In genomic region chr12:117134059-117134458, GRCh38 we compare ENCODE assay signal across 7 cellular contexts. TPM values are rescaled to one million over a fixed set of nuclear protein-coding genes. Genes with fewer than 3 reads are reported as not detected.
DNase-seq lines count a peak whose midpoint lies in the region; ATAC-seq and TF ChIP-seq lines count a peak whose summit lies in the region.

No MANE protein-coding gene starts in this region.

- no peaks in the 10 kb centered on the region for H3K9me3 ChIP-seq in MG63
- no peaks in the 10 kb centered on the region for H3K9me3 ChIP-seq in adrenal gland (replicated peaks in 1 of 3)
- H3K9me3 ChIP-seq in esophagus squamous epithelium, result no peaks in the 10 kb centered on the region

- H3K27me3 Mint-ChIP-seq in stimulated activated naive B cell treated with anti-CD40 and anti-IgM and Interleukin-4, amounts not matched to agents 10 μg/mL and 1 μg/mL and 100 μg/mL, for 72 hours, result no peaks in the 10 kb centered on the region

- peak; percentile 65 for DNase-seq in MG63
- peak; percentile 77 for DNase-seq in activated CD8-positive, alpha-beta memory T cell treated with anti-CD3 and anti-CD28 coated beads for 24 hours
- DNase-seq in stimulated activated naive B cell treated with anti-CD40 and anti-IgM and Interleukin-4, amounts not matched to agents 10 μg/mL and 1 μg/mL and 100 μg/mL, for 72 hours, result peak; percentile 53
- no peak for DNase-seq in adrenal gland
- no peak for DNase-seq in left ventricle myocardium superior
- no peak for DNase-seq in esophagus squamous epithelium (lab: John Stamatoyannopoulos, UW)

- ATAC-seq in esophagus mucosa (peak; percentile 8), left ventricle myocardium superior (no peak)
- ATAC-seq in stimulated activated naive B cell treated with anti-CD40 and anti-IgM and Interleukin-4, amounts not matched to agents 10 μg/mL and 1 μg/mL and 100 μg/mL, for 72 hours (replicated peaks), result peak; percentile 93

- H3K4me3 Mint-ChIP-seq in stimulated activated naive B cell treated with anti-CD40 and anti-IgM and Interleukin-4, amounts not matched to agents 10 μg/mL and 1 μg/mL and 100 μg/mL, for 72 hours, result peak overlapping the region; percentile 26 to 67

- H3K27ac Mint-ChIP-seq in stimulated activated naive B cell treated with anti-CD40 and anti-IgM and Interleukin-4, amounts not matched to agents 10 μg/mL and 1 μg/mL and 100 μg/mL, for 72 hours, result peak overlapping the region; percentile 93

- peaks cover 0 to 4% of the 10 kb centered on the region in 2 donors for H3K36me3 Mint-ChIP-seq in stimulated activated naive B cell treated with anti-CD40 and anti-IgM and Interleukin-4, amounts not matched to agents 10 μg/mL and 1 μg/mL and 100 μg/mL, for 72 hours

- H3K36me3 ChIP-seq in MG63 (no peaks in the 10 kb centered on the region), adrenal gland (replicated peaks in 1 of 2) (no peaks in the 10 kb centered on the region), esophagus squamous epithelium (no peaks in the 10 kb centered on the region)

- H3K27me3 ChIP-seq in MG63 (no peaks in the 10 kb centered on the region), adrenal gland (no peaks in the 10 kb centered on the region), esophagus squamous epithelium (peaks cover 0 to 5% (median 0%) of the 10 kb centered on the region in 4 donors)

- 68 to 79% (median 74%) methylated on average over 10 of the region's 10 CpGs for WGBS in adrenal gland, 4 donors
- 63% methylated on average over 4 to 9 of the region's 10 CpGs for WGBS in esophagus squamous epithelium, 2 donors

- TF ChIP-seq CTCF in adrenal gland (IDR thresholded peaks at IDR 0.05) (no peak), esophagus squamous epithelium (IDR thresholded peaks at IDR 0.05) (no peak)

- H3K4me1 Mint-ChIP-seq in stimulated activated naive B cell treated with anti-CD40 and anti-IgM and Interleukin-4, amounts not matched to agents 10 μg/mL and 1 μg/mL and 100 μg/mL, for 72 hours, result peaks cover 6 to 10% of the 10 kb centered on the region in 2 donors

- no peak for TF ChIP-seq POLR2A in adrenal gland (IDR thresholded peaks at IDR 0.05)
- TF ChIP-seq POLR2A in esophagus squamous epithelium (IDR thresholded peaks at IDR 0.05), result no peak

- no peaks in the 10 kb centered on the region for H3K9me3 Mint-ChIP-seq in stimulated activated naive B cell treated with anti-CD40 and anti-IgM and Interleukin-4, amounts not matched to agents 10 μg/mL and 1 μg/mL and 100 μg/mL, for 72 hours

- H3K4me3 ChIP-seq in MG63 (no peak overlapping the region), adrenal gland (no peak overlapping the region), esophagus squamous epithelium (no peak overlapping the region)

- H3K4me1 ChIP-seq in adrenal gland (replicated peaks in 1 of 2) (no peaks in the 10 kb centered on the region), esophagus squamous epithelium (no peaks in the 10 kb centered on the region)

- no peak overlapping the region for H3K27ac ChIP-seq in adrenal gland
- H3K27ac ChIP-seq in esophagus squamous epithelium, result no peak overlapping the region

- intact Hi-C loops in adrenal gland (cut with DNase I) (no loop called here), left ventricle myocardium superior (cut with micrococcal nuclease) (no loop called here), esophagus squamous epithelium (cut with DNase I) (no loop called here)

RNA-seq across cellular contexts. Expression of gene TESC, which starts 34.8 kb away (rescaled TPM):
- total RNA-seq in MG63 (2014; rRNA removed; shearing (Covaris generic); ENCODE audit: low replicate concordance), result 0.16 TPM in 1 of 2 replicates, not detected in the other
- total RNA-seq in esophagus mucosa (0.56 TPM), adrenal gland (100 to 1,000 TPM in 2 of 8 donors, 10 to 100 TPM in 6; 47.8 to 144 (median 82.9) TPM), left ventricle myocardium superior (115 TPM), esophagus squamous epithelium (1 to 10 TPM in 2 of 4 donors, under 1 TPM in 2; 0.83 to 4.8 (median 2.5) TPM)
- polyA plus RNA-seq in adrenal gland, result 10 to 100 TPM; 34.3 to 73.2 (median 45.4) TPM

RNA-seq across cellular contexts. Expression of gene FBXO21, which starts 56.2 kb away (rescaled TPM):
- 10.4 and 12.0 TPM in 2 replicates for total RNA-seq in MG63 (2014; rRNA removed; shearing (Covaris generic); ENCODE audit: low replicate concordance)
- total RNA-seq in esophagus mucosa (22.9 TPM), adrenal gland (100 to 1,000 TPM in 6 of 8 donors, 10 to 100 TPM in 2; 74.5 to 309 (median 128) TPM), left ventricle myocardium superior (33.5 TPM), esophagus squamous epithelium (10 to 100 TPM; 38.4 to 54.4 (median 48.6) TPM)
- 10 to 100 TPM; 22.8 to 54.7 (median 24.0) TPM for polyA plus RNA-seq in adrenal gland

Comparison
In these comparisons a context has a peak if more than half of its experiments do, and no peak if none do; other contexts are left out.
1. DNase-seq: peak in MG63 (single experiment), activated CD8-positive, alpha-beta memory T cell treated with anti-CD3 and anti-CD28 coated beads for 24 hours (single experiment) and stimulated activated naive B cell treated with anti-CD40 and anti-IgM and Interleukin-4, amounts not matched to agents 10 μg/mL and 1 μg/mL and 100 μg/mL, for 72 hours (single experiment); none in adrenal gland (0 of 7), left ventricle myocardium superior (single experiment) and esophagus squamous epithelium (single experiment).
2. RNA of gene TESC, which starts 34.8 kb away (total RNA-seq): 115 TPM in left ventricle myocardium superior (single experiment) and 47.8 to 144 TPM in adrenal gland; 0.83 to 4.8 TPM in esophagus squamous epithelium, 0.56 TPM in esophagus mucosa (single experiment) and 0.16 TPM in MG63; every median in the first group is over 4 times any median in the second.